In the genomic region with DNA sequence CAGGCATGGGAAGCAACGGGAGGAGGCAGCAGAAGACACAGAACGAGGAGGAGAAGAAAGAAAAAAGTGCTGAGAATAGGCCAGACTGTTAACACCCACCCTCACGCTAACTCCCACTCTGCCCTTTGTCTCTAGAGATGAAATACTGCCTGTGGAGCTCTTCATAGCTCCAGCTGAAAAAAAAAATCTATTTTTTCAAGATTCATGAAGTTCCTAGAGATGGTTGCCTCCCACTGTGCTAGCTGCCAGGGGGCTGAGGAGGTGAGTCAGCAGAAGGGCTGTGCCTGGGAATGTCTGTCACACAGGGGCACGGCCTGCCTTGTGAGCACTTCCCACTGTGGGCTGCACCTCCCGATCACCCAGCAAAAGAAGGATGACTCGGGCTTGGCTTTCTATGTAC, we compare ENCODE assay signal across 8 cellular contexts. TPM values are rescaled to one million over a fixed set of nuclear protein-coding genes. Genes with fewer than 3 reads are reported as not detected.
A peak's percentile ranks its signal among the peaks of the same experiment; 100 is the strongest.
DNase-seq lines count a peak whose midpoint lies in the region; ATAC-seq and TF ChIP-seq lines count a peak whose summit lies in the region.

No MANE protein-coding gene starts in this region.

- peak; percentile 88 for DNase-seq in GM04504 (ENCODE audit: low read depth)
- no peak for DNase-seq in WERI-Rb-1
- DNase-seq in left ventricle myocardium inferior = peak; percentile 60
- DNase-seq in NCI-H1417 treated with DMSO at 0.1 percent for 48 hours (lab: John Stamatoyannopoulos, UW) = no peak
- DNase-seq in GM10248 (ENCODE audit: extremely low spot score) = no peak

- H3K27me3 ChIP-seq in WERI-Rb-1 (ENCODE audit: insufficient read depth, low read depth, severe bottlenecking) (no peaks in the 10 kb centered on the region), left ventricle myocardium inferior (ENCODE audit: low read depth) (no peaks in the 10 kb centered on the region), rectal smooth muscle tissue (ENCODE audit: control insufficient read depth, insufficient read depth, low read length) (no peaks in the 10 kb centered on the region)

- H3K27ac ChIP-seq in WERI-Rb-1 (peak overlapping the region; percentile 47), left ventricle myocardium inferior (replicated peaks) (peak overlapping the region; percentile 70), rectal smooth muscle tissue (ENCODE audit: low read depth, low read length) (peak overlapping the region; percentile 66)

- H3K36me3 ChIP-seq in WERI-Rb-1 (peaks cover 26% of the 10 kb centered on the region), left ventricle myocardium inferior (peaks cover 38% of the 10 kb centered on the region), rectal smooth muscle tissue (ENCODE audit: control insufficient read depth, insufficient read depth, low read length) (peaks cover 24% of the 10 kb centered on the region)

- POLR2A ChIA-PET in GM10248 (lab: Yijun Ruan, JAX) = interaction anchor here (0.6 kb wide), 1 partner anchor 36 kb away, joined by 3 read pairs; no protein-coding TSS in a partner anchor

- H3K4me1 ChIP-seq in left ventricle myocardium inferior = peaks cover 59% of the 10 kb centered on the region
- peaks cover 35% of the 10 kb centered on the region for H3K4me1 ChIP-seq in rectal smooth muscle tissue (ENCODE audit: control insufficient read depth, insufficient read depth, low read length)

- H3K4me3 ChIP-seq in WERI-Rb-1 (ENCODE audit: low read depth, low read length) = no peak overlapping the region
- H3K4me3 ChIP-seq in left ventricle myocardium inferior = peak overlapping the region; percentile 13
- no peak overlapping the region for H3K4me3 ChIP-seq in rectal smooth muscle tissue (ENCODE audit: low read length)

- intact Hi-C loops in left ventricle myocardium inferior (cut with micrococcal nuclease) = no loop called here

- H3K9ac ChIP-seq in rectal smooth muscle tissue (ENCODE audit: low read length) = no peak overlapping the region

- H3K9me3 ChIP-seq in WERI-Rb-1 (ENCODE audit: severe bottlenecking) (no peaks in the 10 kb centered on the region), left ventricle myocardium inferior (replicated peaks) (no peaks in the 10 kb centered on the region)

- no peak for ATAC-seq in GM19452 (IDR thresholded peaks at IDR 0.05; ENCODE audit: unreplicated experiment)
- no peak for ATAC-seq in GM19035 (IDR thresholded peaks at IDR 0.05; ENCODE audit: unreplicated experiment)

- CTCF ChIA-PET in GM10248 (lab: Yijun Ruan, JAX) = interaction anchor here (0.9 to 1.0 kb wide), 2 partner anchors 28 to 143 kb away, joined by 3 to 4 read pairs; no protein-coding TSS in a partner anchor

- TF ChIP-seq CTCF in WERI-Rb-1 (IDR thresholded peaks at IDR 0.05; ENCODE audit: low read depth, low read length) (no peak), left ventricle myocardium inferior (IDR thresholded peaks at IDR 0.05; ENCODE audit: borderline replicate concordance) (no peak), GM10248 (IDR thresholded peaks at IDR 0.05; ENCODE audit: control extremely low read depth, extremely low read depth, low read depth, missing control alignments) (no peak)

RNA-seq across cellular contexts. Expression of a gene that starts 44.3 kb away (rescaled TPM):
- 13.4 TPM for total RNA-seq in left ventricle myocardium inferior

Comparison
In these comparisons a context has a peak if more than half of its experiments do, and no peak if none do; other contexts are left out.
1. DNase-seq: peak in GM04504 (single experiment) and left ventricle myocardium inferior (single experiment); none in WERI-Rb-1 (single experiment), NCI-H1417 treated with DMSO at 0.1 percent for 48 hours (single experiment) and GM10248 (single experiment).
2. Peak in every context shown above with its lines, with median percentiles within 50 percentile points of each other: H3K27ac ChIP-seq.